In genomic region chr6:32982702-32983492, GRCh38 we compare ENCODE assay signal across 12 cellular contexts. TPM values are rescaled to one million over a fixed set of nuclear protein-coding genes. Genes with fewer than 3 reads are reported as not detected.
DNase-seq lines count a peak whose midpoint lies in the region; ATAC-seq and TF ChIP-seq lines count a peak whose summit lies in the region.
"Had no signal": no experiment of that assay in that cellular context is flagged by ENCODE, and none has a peak within 500 bp of the region (broad histone marks: within the 10 kb centered on the region; RNA-seq: fewer than 3 reads in every experiment).

No MANE protein-coding gene starts in this region.

- H3K9me3 Mint-ChIP-seq in activated T-helper 17 cell treated with anti-CD3 and anti-CD28 coated beads, Interleukin-2, amount 50 U/mL, for 72 hours: no peaks in the 10 kb centered on the region
- H3K9me3 Mint-ChIP-seq in neural crest cell: no peaks in the 10 kb centered on the region

- TF ChIP-seq CTCF in neural crest cell (conservative IDR thresholded peaks at IDR 0.05): no peak
- TF ChIP-seq CTCF in dorsolateral prefrontal cortex (IDR thresholded peaks at IDR 0.05 in 54 of 56, conservative IDR thresholded peaks at IDR 0.05 in 2 of 56; ENCODE audit: low read depth in 1 of 56, partially characterized antibody in 56 of 56): no peak

- no peaks in the 10 kb centered on the region; the same call in 1 of the 2 replicates for H3K4me1 ChIP-seq in HUES64 (ENCODE audit: insufficient read depth, low read length)

- no peak overlapping the region for H3K4me3 Mint-ChIP-seq in activated T-helper 17 cell treated with anti-CD3 and anti-CD28 coated beads, Interleukin-2, amount 50 U/mL, for 72 hours
- H3K4me3 Mint-ChIP-seq in neural crest cell: peak overlapping the region; percentile 52

- H3K36me3 ChIP-seq in HUES64 (ENCODE audit: insufficient read depth, low read length): peaks cover 47% of the 10 kb centered on the region

- peaks cover 50% of the 10 kb centered on the region for H3K36me3 Mint-ChIP-seq in activated T-helper 17 cell treated with anti-CD3 and anti-CD28 coated beads, Interleukin-2, amount 50 U/mL, for 72 hours (ENCODE audit: low read depth)
- H3K36me3 Mint-ChIP-seq in neural crest cell (ENCODE audit: low read depth): peaks cover 21% of the 10 kb centered on the region

- H3K9ac ChIP-seq in HUES64 (ENCODE audit: low read depth, low read length): no peak overlapping the region

- peak overlapping the region; percentile 50; the same call in 1 of the 2 replicates for H3K27ac ChIP-seq in HUES64 (ENCODE audit: low read depth, low read length)
- peak overlapping the region in 3 of 59 donors; percentile 1 to 48 (median 36) for H3K27ac ChIP-seq in dorsolateral prefrontal cortex
- H3K27ac ChIP-seq: heart right ventricle had no signal

- H3K27me3 ChIP-seq in HUES64 (ENCODE audit: insufficient read depth, low read length): no peaks in the 10 kb centered on the region
- no peaks in the 10 kb centered on the region for H3K27me3 ChIP-seq in dorsolateral prefrontal cortex
- H3K27me3 ChIP-seq: heart right ventricle, neutrophil had no signal

- H3K4me3 ChIP-seq in HUES64 (ENCODE audit: low read length): no peak overlapping the region
- H3K4me3 ChIP-seq in dorsolateral prefrontal cortex: no peak overlapping the region
- H3K4me3 ChIP-seq: heart right ventricle had no signal

- peak; percentile 1 for ATAC-seq in activated T-helper 17 cell treated with anti-CD3 and anti-CD28 coated beads, Interleukin-2, amount 50 U/mL, for 72 hours (replicated peaks)
- no peak for ATAC-seq in GM18861 (IDR thresholded peaks at IDR 0.05; ENCODE audit: unreplicated experiment)

- H3K27ac Mint-ChIP-seq in activated T-helper 17 cell treated with anti-CD3 and anti-CD28 coated beads, Interleukin-2, amount 50 U/mL, for 72 hours: peak overlapping the region; percentile 55
- H3K27ac Mint-ChIP-seq in neural crest cell (ENCODE audit: unreplicated experiment): no peak overlapping the region

- WGBS in HUES64: 82% methylated on average over 6 of the region's 6 CpGs

- H3K4me1 Mint-ChIP-seq in activated T-helper 17 cell treated with anti-CD3 and anti-CD28 coated beads, Interleukin-2, amount 50 U/mL, for 72 hours: peaks cover 18% of the 10 kb centered on the region
- peaks cover 19% of the 10 kb centered on the region for H3K4me1 Mint-ChIP-seq in neural crest cell

- H3K9me3 ChIP-seq in HUES64 (ENCODE audit: insufficient read depth, low read depth, low read length): no peaks in the 10 kb centered on the region
- H3K9me3 ChIP-seq: heart right ventricle, neutrophil had no signal

- no peaks in the 10 kb centered on the region for H3K27me3 Mint-ChIP-seq in activated T-helper 17 cell treated with anti-CD3 and anti-CD28 coated beads, Interleukin-2, amount 50 U/mL, for 72 hours
- H3K27me3 Mint-ChIP-seq in neural crest cell (ENCODE audit: low read depth): peaks cover 15% of the 10 kb centered on the region

- peak; percentile 41 for DNase-seq in DMS53 (lab: John Stamatoyannopoulos, UW)
- DNase-seq in DMS53 treated with DMSO at 0.1 percent for 48 hours (lab: John Stamatoyannopoulos, UW; ENCODE audit: unreplicated experiment): no peak
- DNase-seq in neural crest cell (ENCODE audit: low read depth, low spot score): no peak
- no peak for DNase-seq in Ammon's horn (ENCODE audit: low spot score)
- no peak for DNase-seq in dorsolateral prefrontal cortex
- DNase-seq: activated CD4-positive, alpha-beta T cell treated with anti-CD3 and anti-CD28 coated beads for 4 hours; heart right ventricle had no signal

- intact Hi-C loops in dorsolateral prefrontal cortex (cut with DNase I): loop anchor here in 1 of 2 donors (2.0 kb wide), 1 partner anchor 50 kb away; no protein-coding TSS in a partner anchor

RNA-seq across cellular contexts. Expression of gene BRD2, which starts 14.5 kb away (rescaled TPM):
- 111 TPM for polyA plus RNA-seq in HUES64 (2013, experiment 1 of 2)
- polyA plus RNA-seq in HUES64 (2013, experiment 2 of 2): 112 TPM
- 100 to 1,000 TPM; 229 to 281 TPM for total RNA-seq in activated T-helper 17 cell treated with anti-CD3 and anti-CD28 coated beads, Interleukin-2, amount 50 U/mL, for 72 hours
- 312 and 329 TPM in 2 replicates for total RNA-seq in neural crest cell
- total RNA-seq in dorsolateral prefrontal cortex: 100 to 1,000 TPM; 107 to 197 (median 134) TPM

RNA-seq across cellular contexts. Expression of gene HLA-DOA, which starts 26.5 kb away (rescaled TPM):
- polyA plus RNA-seq in HUES64 (2013, experiment 1 of 2): 8.7 TPM
- polyA plus RNA-seq in HUES64 (2013, experiment 2 of 2): 9.1 TPM
- 1 to 10 TPM in 1 of 2 donors, under 1 TPM in 1; 0.56 to 7.8 TPM for total RNA-seq in activated T-helper 17 cell treated with anti-CD3 and anti-CD28 coated beads, Interleukin-2, amount 50 U/mL, for 72 hours
- total RNA-seq in neural crest cell (1.7 and 2.8 TPM in 2 replicates), dorsolateral prefrontal cortex (1 to 10 TPM in 118 of 120 experiments, under 1 TPM in 2; 0.64 to 9.6 (median 3.2) TPM)
- total RNA-seq: bronchial epithelial cell had no signal

RNA-seq across cellular contexts. Expression of gene HLA-DMA, which starts 30.0 kb away (rescaled TPM):
- 2.5 TPM for polyA plus RNA-seq in HUES64 (2013, experiment 1 of 2)
- polyA plus RNA-seq in HUES64 (2013, experiment 2 of 2): 2.4 TPM
- 10 to 100 TPM; 22.4 to 53.8 TPM for total RNA-seq in activated T-helper 17 cell treated with anti-CD3 and anti-CD28 coated beads, Interleukin-2, amount 50 U/mL, for 72 hours
- 0.89 and 1.7 TPM in 2 replicates for total RNA-seq in neural crest cell
- total RNA-seq in dorsolateral prefrontal cortex: 10 to 100 TPM in 91 of 120 experiments, 1 to 10 TPM in 29; 5.0 to 44.2 (median 15.1) TPM

RNA-seq across cellular contexts. Expression of gene HLA-DMB, which starts 42.1 kb away (rescaled TPM):
- polyA plus RNA-seq in HUES64 (2013, experiment 1 of 2): 0.45 TPM
- polyA plus RNA-seq in HUES64 (2013, experiment 2 of 2): 0.82 TPM
- 10 to 100 TPM in 1 of 2 donors, 1 to 10 TPM in 1; 2.7 to 17.7 TPM for total RNA-seq in activated T-helper 17 cell treated with anti-CD3 and anti-CD28 coated beads, Interleukin-2, amount 50 U/mL, for 72 hours
- total RNA-seq in neural crest cell (0.59 and 0.63 TPM in 2 replicates), dorsolateral prefrontal cortex (10 to 100 TPM in 63 of 120 experiments, 1 to 10 TPM in 57; 2.4 to 46.1 (median 10.3) TPM)
